Comparison of ENCODE assay signal across 1 cellular context in genomic region chr9:136095028-136095494, GRCh38.
TF ChIP-seq lines count a peak whose summit lies in the region.

Gene NACC2 (minus strand): TSS chr9:136095289. CDS start chr9:136050521, 44,768 bp downstream.

TF ChIP-seq in HCT116, 20 proteins besides CTCF, POLR2A, EP300 and RAD21 (continued from another document):
- TF ChIP-seq FOSL1 (IDR thresholded peaks at IDR 0.05; ENCODE audit: low read depth) (no peak), SP1 (IDR thresholded peaks at IDR 0.05; ENCODE audit: low read depth) (no peak)
TF ChIP-seq in HCT116: peak in this region for 2.
